In genomic region chr9:37904647-37905505, GRCh38 we compare ENCODE assay signal across 8 cellular contexts. TPM values are rescaled to one million over a fixed set of nuclear protein-coding genes. Genes with fewer than 3 reads are reported as not detected.
DNase-seq lines count a peak whose midpoint lies in the region; ATAC-seq and TF ChIP-seq lines count a peak whose summit lies in the region.

No MANE protein-coding gene starts in this region.

- H3K36me3 Mint-ChIP-seq in mesothelial cell of epicardium: peaks cover 3% of the 10 kb centered on the region

- H3K9me3 ChIP-seq in ES-I3 (ENCODE audit: control insufficient read depth, insufficient read depth, low read length): no peaks in the 10 kb centered on the region
- no peaks in the 10 kb centered on the region for H3K9me3 ChIP-seq in duodenal mucosa (ENCODE audit: control insufficient read depth in 1 of 2, low read length in 2 of 2)

- no peaks in the 10 kb centered on the region for H3K9me3 Mint-ChIP-seq in mesothelial cell of epicardium

- H3K4me1 ChIP-seq in ES-I3 (ENCODE audit: insufficient read depth, low read length) (peaks cover 4% of the 10 kb centered on the region; the same call in 1 of the 2 replicates), duodenal mucosa (ENCODE audit: control insufficient read depth in 1 of 2, insufficient read depth in 2 of 2, low read length in 2 of 2) (peaks cover 21 to 24% of the 10 kb centered on the region in 2 donors)

- DNase-seq in NCI-H526 treated with DMSO at 0.1 percent for 48 hours (lab: John Stamatoyannopoulos, UW) (peak; percentile 20), mesothelial cell of epicardium (ENCODE audit: low spot score in 2 of 2, unreplicated experiment in 2 of 2) (no peak), NCI-H2107 treated with DMSO at 0.1 percent for 48 hours (lab: John Stamatoyannopoulos, UW; ENCODE audit: unreplicated experiment) (no peak), GOT3 (lab: John Stamatoyannopoulos, UW) (no peak)
- no peak for DNase-seq in activated CD8-positive, alpha-beta memory T cell treated with anti-CD3 and anti-CD28 coated beads for 24 hours

- peaks cover 22% of the 10 kb centered on the region for H3K4me1 Mint-ChIP-seq in mesothelial cell of epicardium

- H3K27ac ChIP-seq in duodenal mucosa (ENCODE audit: low read depth, low read length): peak overlapping the region; percentile 91

- peak overlapping the region; percentile 86 to 94 for H3K4me3 ChIP-seq in duodenal mucosa (ENCODE audit: low read depth in 1 of 2, low read length in 2 of 2)

- H3K27me3 ChIP-seq in duodenal mucosa (ENCODE audit: control insufficient read depth in 1 of 2, insufficient read depth in 2 of 2, low read length in 2 of 2): no peaks in the 10 kb centered on the region

- H3K4me3 Mint-ChIP-seq in mesothelial cell of epicardium: peak overlapping the region; percentile 84

- no peak for ATAC-seq in GM21528 (IDR thresholded peaks at IDR 0.05; ENCODE audit: low FRiP score, unreplicated experiment)

- H3K27me3 Mint-ChIP-seq in mesothelial cell of epicardium (ENCODE audit: low read depth): no peaks in the 10 kb centered on the region

- H3K27ac Mint-ChIP-seq in mesothelial cell of epicardium: peak overlapping the region; percentile 93

- peak overlapping the region; percentile 85 for H3K9ac ChIP-seq in ES-I3 (ENCODE audit: low read depth, low read length)
- peak overlapping the region; percentile 74 to 88 for H3K9ac ChIP-seq in duodenal mucosa (ENCODE audit: low read depth in 1 of 2, low read length in 2 of 2)

- no peaks in the 10 kb centered on the region for H3K36me3 ChIP-seq in ES-I3 (ENCODE audit: insufficient read depth, low read length)
- H3K36me3 ChIP-seq in duodenal mucosa (ENCODE audit: control insufficient read depth in 1 of 2, insufficient read depth in 2 of 2, low read length in 2 of 2): no peaks in the 10 kb centered on the region

- TF ChIP-seq CTCF in mesothelial cell of epicardium (IDR thresholded peaks at IDR 0.05; ENCODE audit: unreplicated experiment): no peak

RNA-seq across cellular contexts. Expression of gene SLC25A51, which starts 0.9 kb away (rescaled TPM):
- total RNA-seq in mesothelial cell of epicardium: 22.1 to 26.0 TPM (median 22.6 TPM) in 3 replicates
